In the genomic region with DNA sequence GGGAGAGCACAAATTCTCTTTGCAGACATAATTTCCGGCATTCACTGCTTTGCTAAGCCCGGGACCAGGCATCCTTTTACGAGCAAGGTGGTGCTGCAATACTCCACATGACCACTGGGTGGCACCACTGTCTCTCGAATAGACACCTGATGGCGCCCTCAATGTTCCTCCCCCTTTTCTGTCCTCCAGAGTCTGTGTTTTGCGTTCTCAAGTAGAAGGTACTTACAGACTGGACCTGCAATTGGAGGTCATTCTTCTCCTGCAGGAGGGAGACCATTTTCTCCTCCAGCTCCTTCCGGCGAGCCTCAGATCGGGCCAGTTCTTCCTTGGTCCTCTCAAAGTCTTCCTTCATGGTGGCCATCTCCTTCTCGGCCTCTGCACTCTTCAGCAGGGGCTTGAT, we compare ENCODE assay signal across 8 cellular contexts. TPM values are rescaled to one million over a fixed set of nuclear protein-coding genes. Genes with fewer than 3 reads are reported as not detected.
DNase-seq lines count a peak whose midpoint lies in the region; ATAC-seq and TF ChIP-seq lines count a peak whose summit lies in the region.

No MANE protein-coding gene starts in this region.

- POLR2A ChIA-PET in Caco-2 (lab: Charles Lee): no interaction called here
- POLR2A ChIA-PET in HEK293T (lab: Yijun Ruan, JAX): no interaction called here
- POLR2A ChIA-PET in activated CD4-positive, alpha-beta memory T cell treated with anti-CD3 and anti-CD28 coated beads, Interleukin-2, amount 10 ng/mL, durations not matched to agents 7 days and 5 days (lab: Charles Lee): no interaction called here

- H3K9me3 ChIP-seq in Caco-2: no peaks in the 10 kb centered on the region

- no peaks in the 10 kb centered on the region for H3K4me1 ChIP-seq in Caco-2

- H3K4me3 Mint-ChIP-seq in Caco-2 (ENCODE audit: unreplicated experiment): no peak overlapping the region
- no peak overlapping the region for H3K4me3 Mint-ChIP-seq in activated CD4-positive, alpha-beta memory T cell treated with anti-CD3 and anti-CD28 coated beads, Interleukin-2, amount 10 ng/mL, durations not matched to agents 7 days and 5 days
- no peak overlapping the region for H3K4me3 Mint-ChIP-seq in effector memory CD8-positive, alpha-beta T cell
- H3K4me3 Mint-ChIP-seq in mesothelial cell of epicardium: no peak overlapping the region

- TF ChIP-seq CTCF in Caco-2 (IDR thresholded peaks at IDR 0.05; ENCODE audit: insufficient read depth in 1 of 2, low read depth in 1 of 2, low read length in 1 of 2, severe bottlenecking in 1 of 2, unreplicated experiment in 1 of 2) (peak; percentile 69 to 71), mesothelial cell of epicardium (IDR thresholded peaks at IDR 0.05; ENCODE audit: unreplicated experiment) (peak; percentile 95)

- intact Hi-C loops in Caco-2 (cut with micrococcal nuclease; ENCODE audit: unreplicated experiment): loop anchor here (1.0 kb wide), 2 partner anchors 287 to 291 kb away; no protein-coding TSS in a partner anchor

- H3K9me3 Mint-ChIP-seq in Caco-2 (ENCODE audit: unreplicated experiment) (no peaks in the 10 kb centered on the region), mesothelial cell of epicardium (no peaks in the 10 kb centered on the region)
- H3K9me3 Mint-ChIP-seq in activated CD4-positive, alpha-beta memory T cell treated with anti-CD3 and anti-CD28 coated beads, Interleukin-2, amount 10 ng/mL, durations not matched to agents 7 days and 5 days: no peaks in the 10 kb centered on the region
- H3K9me3 Mint-ChIP-seq in effector memory CD8-positive, alpha-beta T cell: no peaks in the 10 kb centered on the region

- H3K27ac Mint-ChIP-seq in Caco-2 (ENCODE audit: unreplicated experiment) (no peak overlapping the region), mesothelial cell of epicardium (no peak overlapping the region)
- no peak overlapping the region for H3K27ac Mint-ChIP-seq in activated CD4-positive, alpha-beta memory T cell treated with anti-CD3 and anti-CD28 coated beads, Interleukin-2, amount 10 ng/mL, durations not matched to agents 7 days and 5 days
- H3K27ac Mint-ChIP-seq in effector memory CD8-positive, alpha-beta T cell: no peak overlapping the region

- CTCF ChIA-PET in Caco-2 (lab: Charles Lee) (interaction anchor here (1.1 to 1.2 kb wide), 2 partner anchors 287 to 290 kb away, joined by 3 to 4 read pairs; no protein-coding TSS in a partner anchor), HEK293T (lab: Yijun Ruan, JAX) (interaction anchor here (0.6 to 1.8 kb wide), 4 partner anchors 28 to 1635 kb away, joined by 3 to 9 read pairs (median 4); no protein-coding TSS in a partner anchor)
- CTCF ChIA-PET in activated CD4-positive, alpha-beta memory T cell treated with anti-CD3 and anti-CD28 coated beads, Interleukin-2, amount 10 ng/mL, durations not matched to agents 7 days and 5 days (lab: Charles Lee): interaction anchor here (1.0 to 3.2 kb wide), 5 partner anchors 9 to 290 kb away, joined by 3 to 22 read pairs (median 5); no protein-coding TSS in a partner anchor

- ATAC-seq in effector memory CD8-positive, alpha-beta T cell (replicated peaks): peak; percentile 60
- no peak for ATAC-seq in HG03135 (IDR thresholded peaks at IDR 0.05; ENCODE audit: unreplicated experiment)

- H3K27me3 ChIP-seq in Caco-2 (replicated peaks; ENCODE audit: control insufficient read depth, insufficient read depth, low read length): no peaks in the 10 kb centered on the region

- BruUV-seq in Caco-2 (replicated peaks; lab: Mats Ljungman, UMichigan): no TSS peak

- no peaks in the 10 kb centered on the region for H3K36me3 ChIP-seq in Caco-2 (ENCODE audit: control insufficient read depth, insufficient read depth, low read length)

- H3K36me3 Mint-ChIP-seq in Caco-2 (ENCODE audit: insufficient read depth, unreplicated experiment) (no peaks in the 10 kb centered on the region), mesothelial cell of epicardium (no peaks in the 10 kb centered on the region)
- no peaks in the 10 kb centered on the region for H3K36me3 Mint-ChIP-seq in activated CD4-positive, alpha-beta memory T cell treated with anti-CD3 and anti-CD28 coated beads, Interleukin-2, amount 10 ng/mL, durations not matched to agents 7 days and 5 days (ENCODE audit: low read depth)
- no peaks in the 10 kb centered on the region for H3K36me3 Mint-ChIP-seq in effector memory CD8-positive, alpha-beta T cell (ENCODE audit: insufficient read depth)

- H3K4me3 ChIP-seq in Caco-2 (ENCODE audit: low read depth, low read length): no peak overlapping the region

- H3K27me3 Mint-ChIP-seq in Caco-2 (ENCODE audit: insufficient read depth, unreplicated experiment) (no peaks in the 10 kb centered on the region), mesothelial cell of epicardium (ENCODE audit: low read depth) (peaks cover 5% of the 10 kb centered on the region)
- no peaks in the 10 kb centered on the region for H3K27me3 Mint-ChIP-seq in activated CD4-positive, alpha-beta memory T cell treated with anti-CD3 and anti-CD28 coated beads, Interleukin-2, amount 10 ng/mL, durations not matched to agents 7 days and 5 days
- H3K27me3 Mint-ChIP-seq in effector memory CD8-positive, alpha-beta T cell: peaks cover 15 to 47% of the 10 kb centered on the region in 2 donors

- DNase-seq in Caco-2 (peak; percentile 69 to 74), HEK293T (ENCODE audit: extremely low spot score) (peak; percentile 80), NCI-H69 (lab: John Stamatoyannopoulos, UW) (peak; percentile 32), mesothelial cell of epicardium (ENCODE audit: low spot score in 2 of 2, unreplicated experiment in 2 of 2) (peak; percentile 75 to 92)
- DNase-seq in activated CD4-positive, alpha-beta memory T cell treated with anti-CD3 and anti-CD28 coated beads, Interleukin-2, amount 10 ng/mL, durations not matched to agents 7 days and 5 days: peak; percentile 70
- peak; percentile 57 to 68 (median 61) for DNase-seq in effector memory CD8-positive, alpha-beta T cell
- DNase-seq in stimulated activated CD8-positive, alpha-beta memory T cell treated with anti-CD3 and anti-CD28 coated beads, Interleukin-2, amount 100 ng/mL, for 1 hour (ENCODE audit: low read depth in 2 of 2): peak; percentile 28 to 45

- no peaks in the 10 kb centered on the region for H3K4me1 Mint-ChIP-seq in Caco-2 (ENCODE audit: low read depth, unreplicated experiment)
- no peaks in the 10 kb centered on the region for H3K4me1 Mint-ChIP-seq in activated CD4-positive, alpha-beta memory T cell treated with anti-CD3 and anti-CD28 coated beads, Interleukin-2, amount 10 ng/mL, durations not matched to agents 7 days and 5 days
- H3K4me1 Mint-ChIP-seq in effector memory CD8-positive, alpha-beta T cell (ENCODE audit: low read depth in 2 of 2): no peaks in the 10 kb centered on the region
- no peaks in the 10 kb centered on the region for H3K4me1 Mint-ChIP-seq in mesothelial cell of epicardium

TF ChIP-seq in HEK293T, 16 proteins besides CTCF, POLR2A, EP300 and RAD21:
- TF ChIP-seq, protein P1, sequence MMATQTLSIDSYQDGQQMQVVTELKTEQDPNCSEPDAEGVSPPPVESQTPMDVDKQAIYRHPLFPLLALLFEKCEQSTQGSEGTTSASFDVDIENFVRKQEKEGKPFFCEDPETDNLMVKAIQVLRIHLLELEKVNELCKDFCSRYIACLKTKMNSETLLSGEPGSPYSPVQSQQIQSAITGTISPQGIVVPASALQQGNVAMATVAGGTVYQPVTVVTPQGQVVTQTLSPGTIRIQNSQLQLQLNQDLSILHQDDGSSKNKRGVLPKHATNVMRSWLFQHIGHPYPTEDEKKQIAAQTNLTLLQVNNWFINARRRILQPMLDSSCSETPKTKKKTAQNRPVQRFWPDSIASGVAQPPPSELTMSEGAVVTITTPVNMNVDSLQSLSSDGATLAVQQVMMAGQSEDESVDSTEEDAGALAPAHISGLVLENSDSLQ (IDR thresholded peaks at IDR 0.05): no peak
- TF ChIP-seq FOXK2 (IDR thresholded peaks at IDR 0.05) (no peak), BHLHE40 (IDR thresholded peaks at IDR 0.05; ENCODE audit: borderline replicate concordance) (no peak), CTBP1 (IDR thresholded peaks at IDR 0.05; ENCODE audit: borderline replicate concordance) (no peak)
TF ChIP-seq in HEK293T: peak in this region for 0.

RNA-seq across cellular contexts. Expression of gene MYH13, which starts 45.2 kb away (rescaled TPM):
- total RNA-seq in Caco-2 (2022) (not detected in 2 replicates), mesothelial cell of epicardium (0.04 TPM in 1 of 3 replicates, not detected in the others)
- not detected for total RNA-seq in activated CD4-positive, alpha-beta memory T cell treated with anti-CD3 and anti-CD28 coated beads, Interleukin-2, amount 10 ng/mL, durations not matched to agents 7 days and 5 days

Comparison
In these comparisons a context has a peak if more than half of its experiments do, and no peak if none do; other contexts are left out.
1. DNase-seq: peak in every context shown above with its lines; median percentile 84 in mesothelial cell of epicardium; 80 in HEK293T; 72 in Caco-2; 70 in activated CD4-positive, alpha-beta memory T cell treated with anti-CD3 and anti-CD28 coated beads, Interleukin-2, amount 10 ng/mL, durations not matched to agents 7 days and 5 days; 61 in effector memory CD8-positive, alpha-beta T cell; 36 in stimulated activated CD8-positive, alpha-beta memory T cell treated with anti-CD3 and anti-CD28 coated beads, Interleukin-2, amount 100 ng/mL, for 1 hour; 32 in NCI-H69.